9 cellular contexts compared by ENCODE assay signal in the genomic region with DNA sequence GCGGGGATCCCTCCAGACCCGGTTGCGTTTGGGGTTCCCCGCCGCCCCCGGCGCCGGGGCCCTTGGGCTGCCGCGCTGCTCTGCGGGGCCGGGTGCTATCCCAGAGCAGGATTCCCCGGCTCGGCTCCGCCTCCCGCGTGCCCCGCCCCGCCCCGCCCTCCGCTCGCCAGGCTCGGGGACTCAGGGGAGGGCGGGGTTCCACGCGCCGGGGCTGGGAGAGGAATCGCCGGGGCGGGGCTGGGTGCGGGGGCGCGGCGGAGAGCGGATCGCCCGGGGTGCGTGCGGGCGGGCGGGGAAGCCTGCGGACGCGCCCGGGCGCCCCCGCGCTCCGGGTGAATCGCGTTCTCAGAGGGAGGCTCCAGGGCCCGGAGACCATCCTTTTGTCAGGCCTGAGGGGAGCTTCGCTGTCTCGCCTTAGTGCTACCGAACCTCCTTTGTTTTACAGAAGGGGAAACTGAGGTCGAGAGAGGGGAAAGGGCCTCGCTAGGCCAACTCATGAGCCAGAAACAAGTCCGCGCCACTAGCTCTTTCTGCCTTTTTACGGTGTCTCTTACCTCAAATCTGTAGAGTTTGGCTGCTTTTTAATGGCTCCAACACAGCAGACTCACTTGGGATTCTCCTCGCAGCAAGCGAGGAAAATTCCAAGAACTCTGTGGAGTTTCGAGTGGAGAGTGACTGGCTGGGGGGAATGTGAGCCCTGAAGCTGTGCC. TPM values are rescaled to one million over a fixed set of nuclear protein-coding genes. Genes with fewer than 3 reads are reported as not detected.
DNase-seq lines count a peak whose midpoint lies in the region; ATAC-seq, FAIRE-seq and TF ChIP-seq lines count a peak whose summit lies in the region.
"Had no signal": no experiment of that assay in that cellular context is flagged by ENCODE, and none has a peak within 500 bp of the region (broad histone marks: within the 10 kb centered on the region; RNA-seq: fewer than 3 reads in every experiment).

A gene (minus strand): TSS at position 82 of the 710 bp plus-strand sequence. CDS start 260 bp downstream, outside the sequence.

- H3K36me3 ChIP-seq in Karpas-422 (ENCODE audit: insufficient read depth, low read length) = no peaks in the 10 kb centered on the region
- no peaks in the 10 kb centered on the region for H3K36me3 ChIP-seq in breast epithelium
- H3K36me3 ChIP-seq in small intestine (ENCODE audit: control insufficient read depth in 2 of 2, insufficient read depth in 2 of 2, low read length in 2 of 2) = no peaks in the 10 kb centered on the region

- H3K27ac Mint-ChIP-seq in immature natural killer cell = no peak within 1 kb of the TSS

- WGBS in small intestine, 3 donors = 2 to 6% (median 4%) methylated on average over 13 to 63 of the region's 63 CpGs

- H3K27me3 ChIP-seq in Karpas-422 (ENCODE audit: low read length) = no peaks in the 10 kb centered on the region
- no peaks in the 10 kb centered on the region for H3K27me3 ChIP-seq in breast epithelium
- H3K27me3 ChIP-seq in small intestine (ENCODE audit: control insufficient read depth in 2 of 2, insufficient read depth in 2 of 2, low read length in 2 of 2) = peaks cover 4 to 15% of the 10 kb centered on the region in 2 donors

- no peak for TF ChIP-seq POLR2A in breast epithelium (IDR thresholded peaks at IDR 0.05)

- H3K4me1 ChIP-seq in Karpas-422 (ENCODE audit: low read length) (peaks cover 3% of the 10 kb centered on the region; the same call in 1 of the 2 replicates), breast epithelium (no peaks in the 10 kb centered on the region), small intestine (ENCODE audit: control insufficient read depth in 2 of 2, insufficient read depth in 1 of 2, low read depth in 1 of 2, low read length in 1 of 2) (no peaks in the 10 kb centered on the region)

- H2AFZ ChIP-seq in Karpas-422 (ENCODE audit: low read length) = no peak within 1 kb of the TSS

- H3K9me2 ChIP-seq in Karpas-422 (replicated peaks; ENCODE audit: insufficient read depth, low read length) = no peaks in the 10 kb centered on the region

- H3K79me2 ChIP-seq in Karpas-422 (ENCODE audit: low read length) = no peaks in the 10 kb centered on the region

- TF ChIP-seq CTCF in WI38 (IDR thresholded peaks at IDR 0.05; ENCODE audit: low read depth, low read length) (no peak), breast epithelium (IDR thresholded peaks at IDR 0.05) (no peak)

- FAIRE-seq in small intestine (lab: Jason Lieb, UNC) = no peak

- H3K4me3 Mint-ChIP-seq in immature natural killer cell = peak within 1 kb of the TSS; percentile 63 to 83 (median 72)

- H3K27ac ChIP-seq in Karpas-422 (ENCODE audit: low read length) (no peak within 1 kb of the TSS), breast epithelium (peak within 1 kb of the TSS; percentile 58 to 66), small intestine (ENCODE audit: low read depth in 1 of 2, low read length in 1 of 2) (no peak within 1 kb of the TSS)

- H3K36me3 Mint-ChIP-seq in immature natural killer cell = no peaks in the 10 kb centered on the region

- H3K9me3 ChIP-seq in Karpas-422 (ENCODE audit: low read length) = no peaks in the 10 kb centered on the region
- no peaks in the 10 kb centered on the region for H3K9me3 ChIP-seq in breast epithelium
- H3K9me3 ChIP-seq in small intestine (ENCODE audit: control insufficient read depth, low read depth) = no peaks in the 10 kb centered on the region

- H3K4me3 ChIP-seq in Karpas-422 (ENCODE audit: low read length) = peak within 1 kb of the TSS; percentile 41; the same call in 1 of the 2 replicates
- peak within 1 kb of the TSS; percentile 75 for H3K4me3 ChIP-seq in WI38 (ENCODE audit: low read depth, low read length)
- H3K4me3 ChIP-seq in breast epithelium = peak within 1 kb of the TSS; percentile 43 to 77 (median 59)
- H3K4me3 ChIP-seq in small intestine (ENCODE audit: low read depth in 1 of 2, low read length in 2 of 2) = peak within 1 kb of the TSS; percentile 42 to 72

- H3K9ac ChIP-seq in Karpas-422 (ENCODE audit: low read length) = no peak within 1 kb of the TSS

- no peaks in the 10 kb centered on the region for H4K20me1 ChIP-seq in Karpas-422 (ENCODE audit: insufficient read depth, low read depth, low read length)

- ATAC-seq in GM21515 (IDR thresholded peaks at IDR 0.05; ENCODE audit: unreplicated experiment) = peak; percentile 57

- no peaks in the 10 kb centered on the region for H3K9me3 Mint-ChIP-seq in immature natural killer cell

- DNase-seq in COLO829 (ENCODE audit: low spot score) = peak; percentile 91
- DNase-seq in Karpas-422 = peak; percentile 80
- peak; percentile 70 to 71 for DNase-seq in breast epithelium (ENCODE audit: low spot score in 2 of 2)
- DNase-seq in immature natural killer cell = peak; percentile 5 to 20 (median 15)
- DNase-seq in small intestine = peak; percentile 81
- DNase-seq in NCI-H1092 treated with DMSO at 0.1 percent for 48 hours (lab: John Stamatoyannopoulos, UW) = no peak

- H3K4me2 ChIP-seq in Karpas-422 (ENCODE audit: low read depth, low read length, poor library complexity, severe bottlenecking) = peak within 1 kb of the TSS; percentile 45

- H3K27me3 Mint-ChIP-seq in immature natural killer cell (ENCODE audit: low read depth in 3 of 3) = peaks cover 14 to 36% (median 20%) of the 10 kb centered on the region in 3 donors

- intact Hi-C loops in breast epithelium (cut with DNase I; ENCODE audit: low total_unique reads) = no loop called here

- H3K4me1 Mint-ChIP-seq in immature natural killer cell = peaks cover 11 to 21% of the 10 kb centered on the region in 2 donors

RNA-seq across cellular contexts. Expression of the gene that starts here (rescaled TPM):
- not detected in 2 replicates for total RNA-seq in Karpas-422 (2014; rRNA removed; shearing (Covaris generic); ENCODE audit: low replicate concordance)
- total RNA-seq in breast epithelium = 1 to 10 TPM in 2 of 3 donors, under 1 TPM in 1; 0.48 to 2.0 (median 1.0) TPM
- polyA plus RNA-seq in immature natural killer cell = not detected
- polyA plus RNA-seq in small intestine = 1 to 10 TPM in 1 of 3 donors, under 1 TPM in 1, not detected in 1; 0.27 to 1.4 TPM
- total RNA-seq: activated CD8-positive, alpha-beta memory T cell treated with anti-CD3 and anti-CD28 coated beads for 36 hours had no signal

Comparison
In these comparisons a context has a peak if more than half of its experiments do, and no peak if none do; other contexts are left out.
1. Peak in DNase-seq, H3K4me3 ChIP-seq and H3K4me2 ChIP-seq in Karpas-422; RNA of the gene not detected or under 1 TPM.
2. Peak in DNase-seq in immature natural killer cell; RNA of the gene not detected or under 1 TPM.
3. H3K27ac ChIP-seq: peak in breast epithelium (2 of 2); none in Karpas-422 (single experiment) and small intestine (0 of 2).
4. Peak in every context shown above with its lines, with median percentiles within 50 percentile points of each other: H3K4me3 ChIP-seq.